ENCODE assay signal across 16 cellular contexts in genomic region chr4:7774301-7775019, GRCh38.
"Had no signal": no experiment of that assay in that cellular context is flagged by ENCODE, and none has a peak within 500 bp of the region (broad histone marks: within the 10 kb centered on the region; RNA-seq: fewer than 3 reads in every experiment).

No MANE protein-coding gene starts in this region.

- H3K27me3 ChIP-seq: brain microvascular endothelial cell, gastroesophageal sphincter, hepatocyte, right lobe of liver, testis had no signal

- DNase-seq: activated B cell treated with CpG ODN at 0.5 μM for 24 hours; activated CD4-positive, alpha-beta T cell treated with anti-CD3 and anti-CD28 coated beads for 48 hours; activated CD8-positive, alpha-beta memory T cell treated with anti-CD3 and anti-CD28 coated beads, Interleukin-2, amount 50 U/mL, for 4 hours; activated CD8-positive, alpha-beta T cell treated with anti-CD3 and anti-CD28 coated beads for 36 hours; activated naive CD8-positive, alpha-beta T cell treated with anti-CD3 and anti-CD28 coated beads for 36 hours; activated T-cell treated with anti-CD3 and anti-CD28 coated beads, Interleukin-2, amount 50 U/mL, for 48 hours; brain microvascular endothelial cell; islet precursor cell; mammary epithelial cell; natural killer cell; stimulated activated CD4-positive, alpha-beta T cell treated with anti-CD3 and anti-CD28 coated beads, Interleukin-1b, Interleukin-23, amount 100 ng/mL, for 48 hours; stimulated activated naive CD8-positive, alpha-beta T cell treated with anti-CD3 and anti-CD28 coated beads, Interleukin-15, amount 100 ng/mL, for 72 hours; testis had no signal

- H3K4me1 ChIP-seq: right lobe of liver had no signal

- H3K27ac ChIP-seq: brain microvascular endothelial cell, hepatocyte, right lobe of liver, testis had no signal

- H3K4me3 ChIP-seq: gastroesophageal sphincter, hepatocyte, right lobe of liver, testis had no signal

- ATAC-seq: activated CD8-positive, alpha-beta T cell treated with anti-CD3 and anti-CD28 coated beads for 36 hours; gastroesophageal sphincter; natural killer cell; right lobe of liver; stimulated activated naive CD8-positive, alpha-beta T cell treated with anti-CD3 and anti-CD28 coated beads, Interleukin-15, amount 100 ng/mL, for 72 hours had no signal

- H3K9me3 ChIP-seq: gastroesophageal sphincter, right lobe of liver, testis had no signal

- H3K36me3 ChIP-seq: right lobe of liver had no signal
